ENCODE assay signal across 1 cellular context in genomic region chr17:42612013-42612412, GRCh38.
TF ChIP-seq lines count a peak whose summit lies in the region.

No MANE protein-coding gene starts in this region.

TF ChIP-seq in IMR-90, 13 proteins besides CTCF, POLR2A, EP300 and RAD21:
- TF ChIP-seq RFX5 (IDR thresholded peaks at IDR 0.05; ENCODE audit: low read depth, low read length) (no peak), NFE2L2 (IDR thresholded peaks at IDR 0.05; ENCODE audit: low read depth, low read length) (no peak)
